In the genomic region with DNA sequence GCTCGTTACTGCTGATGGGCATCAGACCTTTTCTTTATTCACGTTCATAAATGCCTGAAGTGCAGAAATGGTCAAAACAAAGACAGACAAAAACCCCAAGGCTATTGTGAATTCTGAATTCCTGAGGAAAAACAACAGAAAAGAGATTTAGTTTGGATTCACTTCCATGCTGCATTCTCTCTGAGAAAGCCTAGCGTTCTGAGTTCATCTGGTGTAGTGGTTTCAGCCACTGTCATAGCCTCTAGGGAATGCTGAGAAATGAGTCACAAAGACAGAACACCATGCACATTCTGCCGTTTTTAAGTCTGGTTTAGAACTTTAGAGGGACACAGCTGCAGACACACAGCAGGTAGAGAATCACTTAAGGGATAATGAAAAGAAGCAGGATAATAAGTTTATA, we compare ENCODE assay signal across 14 cellular contexts.
DNase-seq lines count a peak whose midpoint lies in the region; ATAC-seq and TF ChIP-seq lines count a peak whose summit lies in the region.
"Had no signal": no experiment of that assay in that cellular context is flagged by ENCODE, and none has a peak within 500 bp of the region (broad histone marks: within the 10 kb centered on the region; RNA-seq: fewer than 3 reads in every experiment).

No MANE protein-coding gene starts in this region.

- H3K4me1 ChIP-seq in RWPE2 (ENCODE audit: insufficient read depth, poor library complexity, severe bottlenecking): peaks cover 24% of the 10 kb centered on the region
- H3K4me1 ChIP-seq: body of pancreas, heart left ventricle had no signal

- no peak overlapping the region for H3K4me3 ChIP-seq in RWPE2 (ENCODE audit: severe bottlenecking)
- H3K4me3 ChIP-seq: body of pancreas, heart left ventricle had no signal

- H3K9me3 ChIP-seq in RWPE2 (ENCODE audit: severe bottlenecking): no peaks in the 10 kb centered on the region
- H3K9me3 ChIP-seq: body of pancreas, heart left ventricle had no signal

- H3K27me3 ChIP-seq in RWPE2 (ENCODE audit: insufficient read depth, poor library complexity, severe bottlenecking): no peaks in the 10 kb centered on the region
- H3K27me3 ChIP-seq: body of pancreas, heart left ventricle had no signal

- no peak for TF ChIP-seq CTCF in RWPE2 (IDR thresholded peaks at IDR 0.05; ENCODE audit: poor library complexity, severe bottlenecking)

- peak; percentile 65 for ATAC-seq in RWPE2 (ENCODE audit: low read depth)
- ATAC-seq: body of pancreas, heart left ventricle had no signal

- peak overlapping the region; percentile 23 for H3K27ac ChIP-seq in RWPE2 (ENCODE audit: poor library complexity, severe bottlenecking)
- H3K27ac ChIP-seq: body of pancreas, heart left ventricle had no signal

- DNase-seq in HCEC 1CT: peak; percentile 78
- no peak for DNase-seq in RWPE2 (ENCODE audit: low spot score)
- DNase-seq in fibroblast of peridontal ligament (ENCODE audit: extremely low read depth): peak; percentile 4
- peak; percentile 48 for DNase-seq in pons (ENCODE audit: low spot score)
- no peak for DNase-seq in D341Med (ENCODE audit: low spot score)
- no peak for DNase-seq in NCI-H2227 (lab: John Stamatoyannopoulos, UW; ENCODE audit: unreplicated experiment)
- DNase-seq in NCI-H2081 (lab: John Stamatoyannopoulos, UW): no peak
- DNase-seq in HK-2 (ENCODE audit: unreplicated experiment): no peak
- DNase-seq: activated CD4-positive, alpha-beta T cell treated with anti-CD3 and anti-CD28 coated beads for 48 hours; body of pancreas; heart left ventricle; KBM-7; NCI-H187; T-helper 1 cell had no signal

- no peaks in the 10 kb centered on the region for H3K36me3 ChIP-seq in RWPE2 (ENCODE audit: low read depth)
- H3K36me3 ChIP-seq: heart left ventricle had no signal

Comparison
In these comparisons a context has a peak if more than half of its experiments do, and no peak if none do; other contexts are left out.
1. DNase-seq: peak in HCEC 1CT (single experiment), fibroblast of peridontal ligament (single experiment) and pons (single experiment); none in RWPE2 (single experiment), D341Med (single experiment), NCI-H2227 (single experiment), NCI-H2081 (0 of 2) and HK-2 (single experiment).